In the genomic region with DNA sequence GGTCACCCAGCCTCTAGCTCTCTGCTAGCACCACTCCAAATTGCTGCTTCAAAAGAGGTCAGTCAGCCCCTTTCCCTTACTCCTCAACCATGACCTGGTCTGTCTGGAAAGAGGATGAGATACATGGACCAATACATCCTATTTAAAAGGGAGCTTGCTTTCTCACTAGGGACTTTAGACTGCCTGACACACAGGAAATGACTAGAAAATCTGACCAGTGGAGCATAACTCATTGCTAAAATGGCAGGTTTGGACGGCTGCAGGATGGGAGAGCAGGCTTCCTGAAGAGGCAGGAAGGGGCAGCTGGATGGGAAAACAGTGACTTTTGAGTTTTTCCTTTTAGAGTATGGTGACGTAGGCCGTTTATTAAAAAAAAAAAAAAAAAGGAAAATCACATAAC, we compare ENCODE assay signal across 8 cellular contexts. TPM values are rescaled to one million over a fixed set of nuclear protein-coding genes. Genes with fewer than 3 reads are reported as not detected.
A peak's percentile ranks its signal among the peaks of the same experiment; 100 is the strongest.
DNase-seq lines count a peak whose midpoint lies in the region; ATAC-seq, FAIRE-seq and TF ChIP-seq lines count a peak whose summit lies in the region.

No MANE protein-coding gene starts in this region.

- H3K4me1 ChIP-seq in A673 (ENCODE audit: insufficient read depth, low read length, poor library complexity, severe bottlenecking) (peaks cover 9% of the 10 kb centered on the region), Peyer's patch (peaks cover 0 to 27% (median 20%) of the 10 kb centered on the region in 4 donors), HAP-1 (peaks cover 14% of the 10 kb centered on the region)

- POLR2A ChIA-PET in A673 (lab: Charles Lee; ENCODE audit: low non-redundant PET): no interaction called here

- CTCF ChIA-PET in A673 (lab: Charles Lee): no interaction called here

- DNase-seq in A673 (ENCODE audit: low spot score) (peak; percentile 34), GM19239 (ENCODE audit: insufficient read length, low spot score) (no peak), Peyer's patch (peak in 1 of 3 donors; percentile 39), iris pigment epithelial cell (ENCODE audit: low read depth) (peak; percentile 42), HAP-1 (ENCODE audit: low spot score in 2 of 2) (no peak)
- DNase-seq in NK-92 treated with Interleukin-12 subunit alpha and Interleukin-12 subunit beta, amount 100 ng/mL, for 24 hours (lab: John Stamatoyannopoulos, UW): no peak

- peak; percentile 94 for FAIRE-seq in GM19239 (lab: Jason Lieb, UNC)

- no peak overlapping the region for H3K27ac ChIP-seq in A673 (ENCODE audit: low read depth, low read length, poor library complexity, severe bottlenecking)
- peak overlapping the region in 3 of 4 donors; percentile 3 to 47 (median 19) for H3K27ac ChIP-seq in Peyer's patch

- no peaks in the 10 kb centered on the region for H3K27me3 ChIP-seq in A673 (replicated peaks; ENCODE audit: insufficient read depth, low read depth, low read length, poor library complexity)
- H3K27me3 ChIP-seq in Peyer's patch: no peaks in the 10 kb centered on the region
- H3K27me3 ChIP-seq in HAP-1 (ENCODE audit: low read depth): no peaks in the 10 kb centered on the region

- BruUV-seq in A673 (replicated peaks; lab: Mats Ljungman, UMichigan): no TSS peak

- TF ChIP-seq CTCF in A673 (conservative IDR thresholded peaks at IDR 0.05; ENCODE audit: low read depth, low read length): no peak
- no peak for TF ChIP-seq CTCF in Peyer's patch (IDR thresholded peaks at IDR 0.05)

- H3K4me3 ChIP-seq in A673 (ENCODE audit: low read depth, low read length, poor library complexity, severe bottlenecking) (no peak overlapping the region), Peyer's patch (no peak overlapping the region), HAP-1 (no peak overlapping the region)

- in situ Hi-C loops in HAP-1 (cut with MboI; ENCODE audit: low sequenced_read_pairs): no loop called here

- H3K9me3 ChIP-seq in A673 (ENCODE audit: low read depth, low read length, poor library complexity, severe bottlenecking): no peaks in the 10 kb centered on the region
- H3K9me3 ChIP-seq in Peyer's patch: no peaks in the 10 kb centered on the region
- no peaks in the 10 kb centered on the region for H3K9me3 ChIP-seq in HAP-1

- no peak for TF ChIP-seq POLR2A in Peyer's patch (IDR thresholded peaks at IDR 0.05)

- ATAC-seq in GM19023 (IDR thresholded peaks at IDR 0.05; ENCODE audit: unreplicated experiment) (no peak), HG02588 (IDR thresholded peaks at IDR 0.05; ENCODE audit: unreplicated experiment) (no peak)

- intact Hi-C loops in A673 (cut with micrococcal nuclease; ENCODE audit: unreplicated experiment): no loop called here

- H3K36me3 ChIP-seq in A673 (ENCODE audit: insufficient read depth, low read length, poor library complexity, severe bottlenecking) (no peaks in the 10 kb centered on the region), Peyer's patch (no peaks in the 10 kb centered on the region), HAP-1 (replicated peaks) (no peaks in the 10 kb centered on the region)

RNA-seq across cellular contexts. Expression of gene STIM1, which starts 25.3 kb away (rescaled TPM):
- total RNA-seq in A673 (2021) (14.2 and 18.6 TPM in 2 replicates), Peyer's patch (100 to 1,000 TPM in 1 of 4 donors, 10 to 100 TPM in 3; 36.3 to 158 (median 46.1) TPM)

RNA-seq across cellular contexts. Expression of gene RHOG, which starts 40.0 kb away (rescaled TPM):
- 27.6 and 33.9 TPM in 2 replicates for total RNA-seq in A673 (2021)
- total RNA-seq in Peyer's patch: 10 to 100 TPM; 33.8 to 83.0 (median 67.0) TPM

Comparison
In these comparisons a context has a peak if more than half of its experiments do, and no peak if none do; other contexts are left out.
1. DNase-seq: peak in A673 (single experiment) and iris pigment epithelial cell (single experiment); none in GM19239 (single experiment), HAP-1 (0 of 2) and NK-92 treated with Interleukin-12 subunit alpha and Interleukin-12 subunit beta, amount 100 ng/mL, for 24 hours (single experiment).